9 cellular contexts compared by ENCODE assay signal in the genomic region with DNA sequence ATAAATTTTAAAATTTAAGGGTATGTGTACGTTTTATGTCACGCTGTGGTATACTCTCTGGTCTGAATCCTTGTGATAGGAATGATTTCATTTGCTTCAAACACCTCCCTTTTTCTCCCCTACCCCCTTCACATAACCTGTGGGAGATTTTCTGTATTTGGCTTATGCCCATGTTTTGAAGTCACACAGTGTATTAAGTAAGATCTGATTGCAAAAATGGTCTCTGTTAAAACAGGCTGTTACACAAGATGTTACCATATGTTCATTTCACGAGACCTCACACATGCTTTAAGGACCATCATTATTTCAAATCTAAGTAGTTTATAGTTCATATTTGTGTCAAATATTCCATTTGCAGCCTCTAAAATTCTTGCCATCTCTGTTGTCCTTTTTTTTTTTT.
DNase-seq lines count a peak whose midpoint lies in the region; ATAC-seq lines count a peak whose summit lies in the region.
"Had no signal": no experiment of that assay in that cellular context is flagged by ENCODE, and none has a peak within 500 bp of the region (broad histone marks: within the 10 kb centered on the region; RNA-seq: fewer than 3 reads in every experiment).

No MANE protein-coding gene starts in this region.

- H3K9me3 Mint-ChIP-seq in activated T-helper 2 cell treated with anti-CD3 and anti-CD28 coated beads, Interferon-gamma antibody, Interleukin-2, Interleukin-4, amounts not matched to agents 10 μg/mL and 5 μg/mL and 100 μg/mL, durations not matched to agents 14 hours and 24 hours and 36 hours: no peaks in the 10 kb centered on the region
- peaks cover 0 to 2% (median 0%) of the 10 kb centered on the region in 7 donors for H3K9me3 Mint-ChIP-seq in naive B cell

- H3K27me3 Mint-ChIP-seq in activated T-helper 2 cell treated with anti-CD3 and anti-CD28 coated beads, Interferon-gamma antibody, Interleukin-2, Interleukin-4, amounts not matched to agents 10 μg/mL and 5 μg/mL and 100 μg/mL, durations not matched to agents 14 hours and 24 hours and 36 hours (ENCODE audit: low read depth): no peaks in the 10 kb centered on the region
- H3K27me3 Mint-ChIP-seq in naive B cell: no peaks in the 10 kb centered on the region

- H3K4me1 Mint-ChIP-seq in activated T-helper 2 cell treated with anti-CD3 and anti-CD28 coated beads, Interferon-gamma antibody, Interleukin-2, Interleukin-4, amounts not matched to agents 10 μg/mL and 5 μg/mL and 100 μg/mL, durations not matched to agents 14 hours and 24 hours and 36 hours (ENCODE audit: low read depth): peaks cover 71% of the 10 kb centered on the region
- H3K4me1 Mint-ChIP-seq in naive B cell: peaks cover 69 to 97% (median 83%) of the 10 kb centered on the region in 3 donors

- DNase-seq in DMS 273 treated with DMSO at 0.1 percent for 48 hours (lab: John Stamatoyannopoulos, UW) (peak; percentile 54), naive B cell (no peak), KBM-7 (no peak), inferior parietal cortex (ENCODE audit: extremely low spot score) (no peak)
- no peak for DNase-seq in Jurkat, Clone E6-1 (ENCODE audit: low read depth, low spot score)
- DNase-seq in activated T-helper 2 cell treated with anti-CD3 and anti-CD28 coated beads, Interferon-gamma antibody, Interleukin-2, Interleukin-4, amounts not matched to agents 10 μg/mL and 5 μg/mL and 100 μg/mL, durations not matched to agents 14 hours and 24 hours and 36 hours (ENCODE audit: low spot score): no peak
- no peak for DNase-seq in activated CD4-positive, alpha-beta T cell treated with anti-CD3 and anti-CD28 coated beads, Interleukin-2, amount 50 U/mL, for 48 hours
- DNase-seq: foreskin keratinocyte had no signal

- peak overlapping the region; percentile 71 for H3K4me3 Mint-ChIP-seq in activated T-helper 2 cell treated with anti-CD3 and anti-CD28 coated beads, Interferon-gamma antibody, Interleukin-2, Interleukin-4, amounts not matched to agents 10 μg/mL and 5 μg/mL and 100 μg/mL, durations not matched to agents 14 hours and 24 hours and 36 hours (ENCODE audit: low read depth)
- H3K4me3 Mint-ChIP-seq in naive B cell: peak overlapping the region; percentile 37 to 86 (median 81)

- ATAC-seq in naive B cell (ENCODE audit: low read depth in 2 of 2): no peak
- ATAC-seq: foreskin keratinocyte had no signal

- intact Hi-C loops in activated T-helper 2 cell treated with anti-CD3 and anti-CD28 coated beads, Interferon-gamma antibody, Interleukin-2, Interleukin-4, amounts not matched to agents 10 μg/mL and 5 μg/mL and 100 μg/mL, durations not matched to agents 14 hours and 24 hours and 36 hours (cut with micrococcal nuclease): loop anchor here (1.0 to 2.0 kb wide), 6 partner anchors 7 to 96 kb away; partner anchors contain the start of gene TMEM131L

- H3K4me3 ChIP-seq in Jurkat, Clone E6-1 (ENCODE audit: low read length): peak overlapping the region; percentile 8
- H3K4me3 ChIP-seq: suprapubic skin had no signal

- H3K27ac Mint-ChIP-seq in activated T-helper 2 cell treated with anti-CD3 and anti-CD28 coated beads, Interferon-gamma antibody, Interleukin-2, Interleukin-4, amounts not matched to agents 10 μg/mL and 5 μg/mL and 100 μg/mL, durations not matched to agents 14 hours and 24 hours and 36 hours: peak overlapping the region; percentile 91
- H3K27ac Mint-ChIP-seq in naive B cell: peak overlapping the region in 5 of 6 donors; percentile 49 to 96 (median 93)

- in situ Hi-C loops in KBM-7 (cut with MboI; ENCODE audit: low pct_unique_long_range_greater_than_20kb, low sequenced_read_pairs): no loop called here

- H3K36me3 Mint-ChIP-seq in activated T-helper 2 cell treated with anti-CD3 and anti-CD28 coated beads, Interferon-gamma antibody, Interleukin-2, Interleukin-4, amounts not matched to agents 10 μg/mL and 5 μg/mL and 100 μg/mL, durations not matched to agents 14 hours and 24 hours and 36 hours (ENCODE audit: low read depth): peaks cover 19% of the 10 kb centered on the region
- H3K36me3 Mint-ChIP-seq in naive B cell: peaks cover 0 to 4% of the 10 kb centered on the region in 2 donors
